ENCODE assay signal across 15 cellular contexts in genomic region chr1:208829601-208830000, GRCh38.
DNase-seq lines count a peak whose midpoint lies in the region; ATAC-seq and TF ChIP-seq lines count a peak whose summit lies in the region.
"Had no signal": no experiment of that assay in that cellular context is flagged by ENCODE, and none has a peak within 500 bp of the region (broad histone marks: within the 10 kb centered on the region; RNA-seq: fewer than 3 reads in every experiment).

No MANE protein-coding gene starts in this region.

- no peaks in the 10 kb centered on the region for H4K20me1 ChIP-seq in SK-N-SH (ENCODE audit: insufficient read depth)

- no peak for TF ChIP-seq EP300 in SK-N-SH (IDR thresholded peaks at IDR 0.05; ENCODE audit: borderline replicate concordance in 1 of 2, low read depth in 1 of 2, low read length in 1 of 2)

- H3K4me1 ChIP-seq in SK-N-SH (ENCODE audit: control insufficient read depth in 1 of 2, insufficient read depth in 2 of 2, low read depth in 1 of 2, low read length in 1 of 2) = peaks cover 0 to 25% of the 10 kb centered on the region in 2 experiments; a peak in 2 of 4 replicates
- no peaks in the 10 kb centered on the region for H3K4me1 ChIP-seq in trophoblast cell (ENCODE audit: control insufficient read depth in 1 of 2, insufficient read depth in 2 of 2, low read length in 2 of 2)

- H3K79me2 ChIP-seq in SK-N-SH (ENCODE audit: insufficient read depth) (no peaks in the 10 kb centered on the region), trophoblast cell (ENCODE audit: control insufficient read depth, insufficient read depth, low read length, poor library complexity) (no peaks in the 10 kb centered on the region)

- POLR2A ChIA-PET in SK-N-SH (lab: Yijun Ruan, JAX) = no interaction called here

- H4K8ac ChIP-seq in trophoblast cell (ENCODE audit: low read depth, low read length) = no peak overlapping the region

- H3K18ac ChIP-seq in trophoblast cell (ENCODE audit: low read length) = no peak overlapping the region

- H3K36me3 ChIP-seq in SK-N-SH (replicated peaks in 1 of 2; ENCODE audit: control insufficient read depth in 1 of 2, insufficient read depth in 2 of 2, low read length in 1 of 2) (no peaks in the 10 kb centered on the region), trophoblast cell (ENCODE audit: control insufficient read depth in 1 of 2, insufficient read depth in 2 of 2, low read length in 2 of 2) (no peaks in the 10 kb centered on the region)

- no peaks in the 10 kb centered on the region for H3F3A ChIP-seq in SK-N-SH (replicated peaks; ENCODE audit: insufficient read depth)

- H4K91ac ChIP-seq in trophoblast cell (ENCODE audit: low read depth, low read length) = peak overlapping the region; percentile 43

- no peak overlapping the region for H2BK5ac ChIP-seq in trophoblast cell (ENCODE audit: low read depth, low read length, poor library complexity)

- H3K9me2 ChIP-seq in SK-N-SH = no peaks in the 10 kb centered on the region

- no peak overlapping the region; the same call in 1 of the 2 replicates for H2AFZ ChIP-seq in SK-N-SH (ENCODE audit: low read depth)
- H2AFZ ChIP-seq in trophoblast cell (ENCODE audit: insufficient read depth, low read length, poor library complexity) = no peak overlapping the region
- H2AFZ ChIP-seq: GM23248 had no signal

- no peak overlapping the region for H3K14ac ChIP-seq in trophoblast cell (ENCODE audit: low read length)

- H3K4me2 ChIP-seq in SK-N-SH = no peak overlapping the region
- no peak overlapping the region for H3K4me2 ChIP-seq in trophoblast cell (ENCODE audit: low read length)

- 18% methylated on average over 5 of the region's 5 CpGs for WGBS in SK-N-SH (ENCODE audit: low lambda C conversion rate)
- WGBS in trophoblast cell (ENCODE audit: extremely low coverage, insufficient coverage, insufficient read length) = no CpG with 5 or more reads among the region's 5 CpGs

- H3K9ac ChIP-seq in SK-N-SH (no peak overlapping the region), trophoblast cell (ENCODE audit: low read length) (no peak overlapping the region)
- H3K9ac ChIP-seq: GM23248 had no signal

- H2BK120ac ChIP-seq in trophoblast cell (ENCODE audit: insufficient read depth, low read length, poor library complexity) = no peak overlapping the region

- no peaks in the 10 kb centered on the region for H3K27me3 ChIP-seq in SK-N-SH (ENCODE audit: insufficient read depth)
- no peaks in the 10 kb centered on the region for H3K27me3 ChIP-seq in trophoblast cell (ENCODE audit: insufficient read depth, low read length)

- no peak for TF ChIP-seq RAD21 in SK-N-SH (IDR thresholded peaks at IDR 0.05; ENCODE audit: low read length)

- H4K12ac ChIP-seq in trophoblast cell (ENCODE audit: low read depth, low read length) = no peak overlapping the region

- DNase-seq in EH (ENCODE audit: low read depth) (peak; percentile 51), SK-N-SH (no peak), epithelial cell of esophagus (ENCODE audit: low read depth) (peak; percentile 37), trophoblast cell (no peak), cardiac septum (ENCODE audit: low spot score) (no peak), sciatic nerve (ENCODE audit: low spot score) (no peak)
- DNase-seq: DMS79; GM23248; NCI-H1105 treated with DMSO at 0.1 percent for 48 hours; NCI-H1694 treated with DMSO at 0.1 percent for 48 hours; NCI-H748 treated with DMSO at 0.1 percent for 48 hours; NK-92 treated with Interleukin-12 subunit alpha and Interleukin-12 subunit beta, amount 100 ng/mL, for 24 hours had no signal

- H3K4ac ChIP-seq in trophoblast cell (ENCODE audit: low read depth, low read length) = no peak overlapping the region

- no peak for TF ChIP-seq CTCF in SK-N-SH (IDR thresholded peaks at IDR 0.05)
- no peak for TF ChIP-seq CTCF in epithelial cell of esophagus (IDR thresholded peaks at IDR 0.05; ENCODE audit: insufficient read depth, low read depth, low read length, missing control alignments)

- no peaks in the 10 kb centered on the region for H3K9me3 ChIP-seq in SK-N-SH
- H3K9me3 ChIP-seq in trophoblast cell (ENCODE audit: insufficient read depth, low read depth, low read length) = no peaks in the 10 kb centered on the region

- no peak overlapping the region for H3K4me3 ChIP-seq in SK-N-SH (ENCODE audit: low read depth in 2 of 2, low read length in 1 of 2)
- no peak overlapping the region for H3K4me3 ChIP-seq in epithelial cell of esophagus (ENCODE audit: low read length)
- H3K4me3 ChIP-seq in trophoblast cell (ENCODE audit: low read depth, low read length) = no peak overlapping the region
- H3K4me3 ChIP-seq: GM23248, K562 had no signal

- no peak for ATAC-seq in GM21360 (IDR thresholded peaks at IDR 0.05; ENCODE audit: unreplicated experiment)
- ATAC-seq in sciatic nerve = no peak
- ATAC-seq: K562, Right ventricle myocardium inferior had no signal

- peaks cover 9% of the 10 kb centered on the region for H3K79me1 ChIP-seq in trophoblast cell (ENCODE audit: low read length)

- H3K23ac ChIP-seq in trophoblast cell (ENCODE audit: low read length) = no peak overlapping the region

- intact Hi-C loops in cardiac septum (cut with DNase I) = no loop called here
- intact Hi-C loops in sciatic nerve (cut with DNase I) = no loop called here

- peak overlapping the region; percentile 34 to 77; a peak in 3 of 4 replicates for H3K27ac ChIP-seq in SK-N-SH (ENCODE audit: low read depth in 2 of 2, low read length in 1 of 2)
- no peak overlapping the region for H3K27ac ChIP-seq in trophoblast cell (ENCODE audit: low read depth, low read length)
- H3K27ac ChIP-seq: GM23248 had no signal

- no peak overlapping the region for H2AK5ac ChIP-seq in trophoblast cell (ENCODE audit: low read length)

- H2BK12ac ChIP-seq in trophoblast cell (ENCODE audit: low read length) = no peak overlapping the region

- CTCF ChIA-PET in SK-N-SH (lab: Yijun Ruan, JAX) = interaction anchor here (1.2 kb wide), 1 partner anchor 98 kb away, joined by 3 read pairs; no protein-coding TSS in a partner anchor

TF ChIP-seq in SK-N-SH, 30 proteins besides CTCF, POLR2A, EP300 and RAD21:
- TF ChIP-seq FOXJ3 (CRISPR knock-in tag; IDR thresholded peaks at IDR 0.05) = no peak
- TF ChIP-seq EZH2phosphoT487 (IDR thresholded peaks at IDR 0.05; ENCODE audit: borderline replicate concordance, low read depth) = no peak
- no peak for TF ChIP-seq TCF12 (IDR thresholded peaks at IDR 0.05)
- no peak for TF ChIP-seq TEAD4 (IDR thresholded peaks at IDR 0.05; ENCODE audit: borderline replicate concordance, insufficient read depth)
- TF ChIP-seq CHD2 (IDR thresholded peaks at IDR 0.05; ENCODE audit: low read length, partially characterized antibody) = no peak
- no peak for TF ChIP-seq MEF2A (IDR thresholded peaks at IDR 0.05; ENCODE audit: borderline replicate concordance, low read depth)
- no peak for TF ChIP-seq FOXM1 (IDR thresholded peaks at IDR 0.05; ENCODE audit: low read depth)
- TF ChIP-seq MAX (IDR thresholded peaks at IDR 0.05; ENCODE audit: low read depth) = no peak
- TF ChIP-seq POLR2AphosphoS5 (IDR thresholded peaks at IDR 0.05; ENCODE audit: low read depth, low read length) = no peak
- no peak for TF ChIP-seq JUND (IDR thresholded peaks at IDR 0.05)
- TF ChIP-seq NFIC (IDR thresholded peaks at IDR 0.05; ENCODE audit: borderline replicate concordance) = no peak
- TF ChIP-seq ELF1 (IDR thresholded peaks at IDR 0.05) = no peak
TF ChIP-seq in SK-N-SH: peak in this region for 0.

Comparison
In these comparisons a context has a peak if more than half of its experiments do, and no peak if none do; other contexts are left out.
1. DNase-seq: peak in EH (single experiment) and epithelial cell of esophagus (single experiment); none in SK-N-SH (single experiment), trophoblast cell (0 of 2), cardiac septum (single experiment) and sciatic nerve (single experiment).